ENCODE assay signal across 9 cellular contexts in the genomic region with DNA sequence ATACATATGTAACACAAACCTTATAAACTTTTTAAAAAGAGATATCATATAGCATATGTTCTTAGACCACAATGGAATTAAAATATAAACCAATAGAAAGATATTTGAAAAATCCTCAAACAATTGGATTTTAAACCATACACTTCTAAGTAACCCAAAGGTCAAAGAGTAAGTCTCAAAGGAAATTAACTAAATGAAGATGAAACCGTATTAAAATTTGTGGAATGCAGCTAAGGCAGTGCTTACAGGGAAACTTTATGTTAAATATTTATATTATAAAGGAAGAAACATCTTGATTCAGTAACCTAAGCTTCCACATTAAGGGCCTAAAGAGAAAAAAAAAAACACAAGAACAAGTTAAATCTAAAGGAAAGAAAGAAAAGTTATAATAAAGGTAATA.
"Had no signal": no experiment of that assay in that cellular context is flagged by ENCODE, and none has a peak within 500 bp of the region (broad histone marks: within the 10 kb centered on the region; RNA-seq: fewer than 3 reads in every experiment).

No MANE protein-coding gene starts in this region.

- DNase-seq: GM23248, GOT3, H7, H9, HCEC 1CT, HFFc6 had no signal

- H3K4me3 ChIP-seq: GM23248, GM23338, HAP-1 had no signal

- H3K9me3 ChIP-seq: HAP-1 had no signal

- H3K4me1 ChIP-seq: HAP-1 had no signal

- H3K9ac ChIP-seq: GM23248 had no signal

- H3K36me3 ChIP-seq: HAP-1 had no signal

- H3K27ac ChIP-seq: GM23248 had no signal

- ATAC-seq: GM23338, HCT116 had no signal

- H2AFZ ChIP-seq: GM23248, GM23338 had no signal

- H3K4me2 ChIP-seq: GM23338 had no signal
